Comparison of ENCODE assay signal across 14 cellular contexts in the genomic region with DNA sequence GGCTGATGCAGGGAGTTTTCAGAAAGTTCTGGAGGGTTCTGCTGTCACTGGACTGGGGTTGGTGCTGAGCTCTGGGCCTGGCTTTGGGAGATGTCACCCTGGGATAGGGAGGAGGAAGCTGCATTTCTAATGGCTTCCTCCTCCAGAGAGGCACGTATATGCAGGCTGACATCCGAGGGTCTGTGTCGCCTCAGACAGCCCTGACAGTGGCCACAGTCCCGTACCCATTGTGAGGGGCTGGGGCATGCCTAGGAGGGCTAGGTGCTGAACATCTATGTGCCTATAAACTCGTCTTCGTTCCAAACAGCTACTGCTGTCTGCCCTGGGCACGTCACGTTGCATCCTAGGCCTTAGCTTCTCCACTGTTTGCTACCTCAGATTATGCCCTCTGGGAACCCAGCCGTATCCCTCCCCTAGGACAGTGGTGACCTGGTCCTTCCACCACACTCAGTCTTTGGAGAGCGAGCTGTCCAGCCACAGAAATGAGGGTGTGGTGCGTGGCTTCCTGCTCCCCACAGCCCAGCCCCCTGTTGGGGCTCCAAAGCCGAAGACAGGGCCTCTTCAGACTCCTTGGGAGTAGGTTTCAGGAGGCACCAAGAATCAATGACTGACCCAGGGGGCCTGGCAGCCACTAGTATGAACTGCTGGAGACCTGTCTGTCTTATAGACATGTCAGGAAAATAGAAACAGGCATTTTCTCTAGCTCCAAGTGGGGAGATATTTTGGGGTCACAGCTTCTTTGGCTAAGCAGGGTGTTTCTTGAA. TPM values are rescaled to one million over a fixed set of nuclear protein-coding genes. Genes with fewer than 3 reads are reported as not detected.
DNase-seq lines count a peak whose midpoint lies in the region; FAIRE-seq and TF ChIP-seq lines count a peak whose summit lies in the region.
"Had no signal": no experiment of that assay in that cellular context is flagged by ENCODE, and none has a peak within 500 bp of the region (broad histone marks: within the 10 kb centered on the region; RNA-seq: fewer than 3 reads in every experiment).

No MANE protein-coding gene starts in this region.

- H3K9ac ChIP-seq in H1 (replicated peaks in 1 of 4; ENCODE audit: extremely low read depth in 1 of 4, low read depth in 3 of 4, low read length in 3 of 4) (no peak overlapping the region), neuronal stem cell (ENCODE audit: low read depth, low read length, poor library complexity) (no peak overlapping the region)
- H3K9ac ChIP-seq: KMS-11 had no signal

- H4K8ac ChIP-seq in H1 (ENCODE audit: extremely low read depth, insufficient read depth, low read length) (no peak overlapping the region), neuronal stem cell (ENCODE audit: low read depth, low read length) (no peak overlapping the region)

- TF ChIP-seq CTCF in H1 (IDR thresholded peaks at IDR 0.05; ENCODE audit: control extremely low read depth in 1 of 3, insufficient read depth in 1 of 3, low read depth in 1 of 3, low read length in 3 of 3) (no peak), BE2C (IDR thresholded peaks at IDR 0.05; ENCODE audit: low read depth, low read length) (no peak), progenitor cell of endocrine pancreas (IDR thresholded peaks at IDR 0.05; ENCODE audit: unreplicated experiment) (no peak)

- peaks cover 0 to 1% of the 10 kb centered on the region in 2 experiments for H4K20me1 ChIP-seq in H1 (replicated peaks in 1 of 2; ENCODE audit: control insufficient read depth in 1 of 2, insufficient read depth in 2 of 2, low read length in 2 of 2)

- no peak overlapping the region for H3K4me2 ChIP-seq in H1 (ENCODE audit: insufficient read depth in 1 of 2, low read depth in 2 of 2, low read length in 2 of 2)
- no peak overlapping the region for H3K4me2 ChIP-seq in neuronal stem cell (ENCODE audit: insufficient read depth, low read length, poor library complexity, severe bottlenecking)
- H3K4me2 ChIP-seq: KMS-11 had no signal

- H3K4me1 Mint-ChIP-seq in progenitor cell of endocrine pancreas (ENCODE audit: low read depth): peaks cover 5% of the 10 kb centered on the region

- peaks cover 8% of the 10 kb centered on the region for H3K27me3 Mint-ChIP-seq in progenitor cell of endocrine pancreas
- H3K27me3 Mint-ChIP-seq: CD4-positive, alpha-beta T cell had no signal

- 84% methylated on average over 11 of the region's 12 CpGs; no CpG with 5 or more reads in 1 of the 2 experiments for whole genome bisulfite sequencing in H1 (ENCODE audit: extremely low coverage in 1 of 2, insufficient coverage in 1 of 2, insufficient read length in 1 of 2, insufficient replicate concordance in 2 of 2, low coverage in 1 of 2, low lambda C conversion rate in 2 of 2, missing lambda C conversion rate in 1 of 2), 2 experiments
- no CpG with 5 or more reads among the region's 12 CpGs for WGBS in neuronal stem cell (ENCODE audit: extremely low coverage in 2 of 2, insufficient read length in 2 of 2, insufficient replicate concordance in 1 of 2), 2 donors

- H3K79me1 ChIP-seq in H1 (ENCODE audit: low read depth, low read length) (no peaks in the 10 kb centered on the region), neuronal stem cell (ENCODE audit: low read depth, low read length) (no peaks in the 10 kb centered on the region)

- no peak overlapping the region for H2BK15ac ChIP-seq in H1 (ENCODE audit: low read length)
- H2BK15ac ChIP-seq in neuronal stem cell (ENCODE audit: low read length): no peak overlapping the region

- POLR2A ChIA-PET in H1 (lab: Charles Lee; ENCODE audit: partially characterized antibody): interaction anchor here (1.3 kb wide), 1 partner anchor 14 kb away, joined by 3 read pairs; no protein-coding TSS in a partner anchor

- H2AFZ ChIP-seq in H1 (ENCODE audit: low read length) (no peak overlapping the region), neuronal stem cell (ENCODE audit: low read length) (no peak overlapping the region)

- H4K91ac ChIP-seq in H1 (replicated peaks; ENCODE audit: insufficient read length, low read length): no peak overlapping the region
- H4K91ac ChIP-seq in neuronal stem cell (ENCODE audit: low read depth, low read length, poor library complexity): no peak overlapping the region

- no peak overlapping the region for H3K4ac ChIP-seq in H1 (replicated peaks; ENCODE audit: insufficient read length, low read depth, low read length)
- H3K4ac ChIP-seq in neuronal stem cell (ENCODE audit: low read length): no peak overlapping the region

- no peaks in the 10 kb centered on the region for H3K23me2 ChIP-seq in H1 (ENCODE audit: low read depth, low read length)

- H3K36me3 ChIP-seq in H7 (replicated peaks; ENCODE audit: control insufficient read depth, insufficient read depth, low read length) (no peaks in the 10 kb centered on the region), H1 (ENCODE audit: control insufficient read depth in 2 of 4, insufficient read depth in 4 of 4, low read length in 3 of 4) (no peaks in the 10 kb centered on the region), neuronal stem cell (replicated peaks in 1 of 2; ENCODE audit: control insufficient read depth in 2 of 2, insufficient read depth in 2 of 2, low read length in 2 of 2) (peaks cover 0 to 5% of the 10 kb centered on the region in 2 donors), BE2C (no peaks in the 10 kb centered on the region)

- H3K23ac ChIP-seq in H1 (ENCODE audit: insufficient read length) (no peak overlapping the region), neuronal stem cell (ENCODE audit: low read depth, low read length, poor library complexity) (no peak overlapping the region)

- H3K56ac ChIP-seq in H1 (replicated peaks; ENCODE audit: insufficient read length, low read depth, low read length): no peak overlapping the region

- no peaks in the 10 kb centered on the region for H3K27me3 ChIP-seq in H7 (ENCODE audit: control insufficient read depth, insufficient read depth, low read length)
- H3K27me3 ChIP-seq in H1 (replicated peaks in 1 of 4; ENCODE audit: control insufficient read depth in 3 of 4, extremely low read depth in 1 of 4, insufficient read depth in 3 of 4, low read length in 3 of 4): no peaks in the 10 kb centered on the region
- H3K27me3 ChIP-seq in neuronal stem cell (ENCODE audit: control insufficient read depth in 3 of 3, insufficient read depth in 3 of 3, low read depth in 1 of 3, low read length in 3 of 3): no peaks in the 10 kb centered on the region
- no peaks in the 10 kb centered on the region for H3K27me3 ChIP-seq in BE2C

- TF ChIP-seq POLR2A in H1 (IDR thresholded peaks at IDR 0.05; ENCODE audit: control extremely low read depth in 1 of 2, low read depth in 2 of 2, low read length in 2 of 2): no peak

- H3K9me3 Mint-ChIP-seq in progenitor cell of endocrine pancreas (ENCODE audit: low read depth): no peaks in the 10 kb centered on the region
- H3K9me3 Mint-ChIP-seq: CD4-positive, alpha-beta T cell had no signal

- peak; percentile 17 for DNase-seq in 8988T
- DNase-seq in H7: peak; percentile 16
- DNase-seq in H1 (ENCODE audit: low read depth in 1 of 2, low spot score in 2 of 2): peak in 1 of 2 experiments; percentile 38
- no peak for DNase-seq in neuronal stem cell (ENCODE audit: low spot score)
- no peak for DNase-seq in activated CD8-positive, alpha-beta memory T cell treated with anti-CD3 and anti-CD28 coated beads for 24 hours
- DNase-seq in BE2C: no peak
- DNase-seq in DMS 273 (lab: John Stamatoyannopoulos, UW; ENCODE audit: unreplicated experiment): no peak
- DNase-seq in progenitor cell of endocrine pancreas (ENCODE audit: low spot score, unreplicated experiment): no peak
- DNase-seq: CD4-positive, alpha-beta T cell; NCI-H2029; NCI-H510A; NCI-H82; SHP77 had no signal

- H3K4me3 ChIP-seq in H7 (ENCODE audit: insufficient read depth, low read depth, low read length): no peak overlapping the region
- no peak overlapping the region for H3K4me3 ChIP-seq in H1 (ENCODE audit: extremely low read depth in 1 of 4, insufficient read depth in 2 of 4, low read depth in 3 of 4, low read length in 4 of 4)
- peak overlapping the region in 1 of 2 donors; percentile 12 for H3K4me3 ChIP-seq in neuronal stem cell (ENCODE audit: low read length in 2 of 2)
- no peak overlapping the region for H3K4me3 ChIP-seq in BE2C (ENCODE audit: low read depth, low read length)

- H3K14ac ChIP-seq in H1 (ENCODE audit: insufficient read length): no peak overlapping the region
- H3K14ac ChIP-seq in neuronal stem cell (ENCODE audit: low read length): peak overlapping the region; percentile 33

- TF ChIP-seq EP300 in H1 (IDR thresholded peaks at IDR 0.05; ENCODE audit: borderline replicate concordance in 1 of 2, low read depth in 2 of 2, low read length in 2 of 2): no peak

- TF ChIP-seq RAD21 in H1 (IDR thresholded peaks at IDR 0.05 in 1 of 2, conservative IDR thresholded peaks at IDR 0.05 in 1 of 2; ENCODE audit: low read depth in 2 of 2, low read length in 2 of 2): no peak

- H2BK5ac ChIP-seq in H1 (ENCODE audit: low read depth, low read length) (0 out of 2 replicates have a peak overlapping the region, but pooled peaks have one; percentile 30), neuronal stem cell (ENCODE audit: low read length) (peak overlapping the region; percentile 39)

- no peak overlapping the region for H4K5ac ChIP-seq in H1 (ENCODE audit: insufficient read length, low read depth, low read length)

- H2BK120ac ChIP-seq in H1 (replicated peaks; ENCODE audit: low read depth, low read length): no peak overlapping the region
- H2BK120ac ChIP-seq in neuronal stem cell (ENCODE audit: low read depth, low read length): no peak overlapping the region

- no peaks in the 10 kb centered on the region for H3K79me2 ChIP-seq in H1 (ENCODE audit: control insufficient read depth in 1 of 2, insufficient read depth in 2 of 2, low read length in 2 of 2)

- H3K18ac ChIP-seq in H1 (ENCODE audit: extremely low read depth, low read length): no peak overlapping the region
- H3K18ac ChIP-seq in neuronal stem cell (ENCODE audit: low read length): no peak overlapping the region

- peaks cover 0 to 2% (median 0%) of the 10 kb centered on the region in 4 experiments; a peak in 1 of 7 replicates for H3K4me1 ChIP-seq in H1 (replicated peaks in 1 of 4; ENCODE audit: control insufficient read depth in 3 of 4, insufficient read depth in 4 of 4, low read length in 3 of 4)
- peaks cover 19 to 20% of the 10 kb centered on the region in 2 donors for H3K4me1 ChIP-seq in neuronal stem cell (ENCODE audit: control insufficient read depth in 2 of 2, insufficient read depth in 1 of 2, low read depth in 1 of 2, low read length in 2 of 2)
- peaks cover 10% of the 10 kb centered on the region; the same call in 1 of the 2 replicates for H3K4me1 ChIP-seq in BE2C

- no peak overlapping the region for H3K4me3 Mint-ChIP-seq in progenitor cell of endocrine pancreas (ENCODE audit: low read depth)
- H3K4me3 Mint-ChIP-seq: CD4-positive, alpha-beta T cell had no signal

- H2AK5ac ChIP-seq in H1 (ENCODE audit: low read depth, low read length) (no peak overlapping the region), neuronal stem cell (ENCODE audit: low read depth, low read length) (no peak overlapping the region)

- CTCF ChIA-PET in H1 (lab: Charles Lee; ENCODE audit: partially characterized antibody): interaction anchor here (0.7 to 2.0 kb wide), 3 partner anchors 13 to 40 kb away, joined by 3 to 8 read pairs (median 4); no protein-coding TSS in a partner anchor

- no peak overlapping the region for H3K27ac Mint-ChIP-seq in progenitor cell of endocrine pancreas
- H3K27ac Mint-ChIP-seq: CD4-positive, alpha-beta T cell had no signal

- H3K36me3 Mint-ChIP-seq in progenitor cell of endocrine pancreas (ENCODE audit: insufficient read depth): no peaks in the 10 kb centered on the region

- H2BK12ac ChIP-seq in H1 (ENCODE audit: low read depth, low read length) (no peak overlapping the region), neuronal stem cell (ENCODE audit: low read length) (no peak overlapping the region)

- no peak for FAIRE-seq in H1 (lab: Jason Lieb, UNC)

- no peaks in the 10 kb centered on the region for H3K9me3 ChIP-seq in H1 (ENCODE audit: insufficient read depth in 2 of 2, low read depth in 1 of 2, low read length in 1 of 2)
- no peaks in the 10 kb centered on the region for H3K9me3 ChIP-seq in neuronal stem cell (replicated peaks in 1 of 2; ENCODE audit: control insufficient read depth in 2 of 2, insufficient read depth in 1 of 2, low read depth in 1 of 2, low read length in 2 of 2)
- no peaks in the 10 kb centered on the region for H3K9me3 ChIP-seq in BE2C

- no peak overlapping the region for H2BK20ac ChIP-seq in H1 (ENCODE audit: low read length)

- H3K27ac ChIP-seq in H1 (ENCODE audit: low read depth, low read length): no peak overlapping the region
- H3K27ac ChIP-seq in neuronal stem cell (replicated peaks; ENCODE audit: low read length): no peak overlapping the region
- H3K27ac ChIP-seq: KMS-11 had no signal

RNA-seq across cellular contexts. Expression of a gene that starts 26.4 kb away (rescaled TPM):
- 0.85 and 1.1 TPM in 2 replicates for total RNA-seq in H7 (2014; rRNA removed; shearing (Covaris generic))
- 4.7 and 4.9 TPM in 2 replicates for total RNA-seq in H1 (2021; fragmentation: NEBNext Ultra II Directional; extraction: Animal tissue kit (Norgen Biotek cat#: 25700))
- polyA plus RNA-seq in H1 (2011; rRNA removed): 1.7 and 2.3 TPM in 2 replicates
- polyA plus RNA-seq in H1 (2011; cell fraction: cytosol; rRNA removed): 1.4 TPM
- polyA plus RNA-seq in H1 (2011; cell fraction: nucleus; rRNA removed): 3.5 TPM
- polyA plus RNA-seq in H1 (2012, experiment 1 of 2): 1.7 to 2.6 TPM (median 2.4 TPM) in 4 replicates
- polyA plus RNA-seq in H1 (2012, experiment 2 of 2): 2.0 TPM
- 5.1 TPM for polyA plus RNA-seq in H1 (2013, experiment 1 of 2)
- polyA plus RNA-seq in H1 (2013, experiment 2 of 2): 4.3 TPM
- 3.4 and 3.8 TPM in 2 replicates for polyA minus RNA-seq in H1 (2011; rRNA and poly(A)+ RNA removed)
- 2.5 TPM for polyA minus RNA-seq in H1 (2011; cell fraction: cytosol; rRNA and poly(A)+ RNA removed)
- polyA minus RNA-seq in H1 (2011; cell fraction: nucleus; rRNA and poly(A)+ RNA removed): 2.1 TPM
- polyA plus RNA-seq in neuronal stem cell (2013, experiment 1 of 2): 0.61 TPM
- polyA plus RNA-seq in neuronal stem cell (2013, experiment 2 of 2): 0.65 TPM
- polyA plus RNA-seq in BE2C (2012; ENCODE audit: insufficient read depth, insufficient read length, low read depth): 0.99 TPM
- total RNA-seq in progenitor cell of endocrine pancreas: 1.2 TPM in 2 replicates

RNA-seq across cellular contexts. Expression of a gene that starts 46.4 kb away (rescaled TPM):
- total RNA-seq in H7 (2014; rRNA removed; shearing (Covaris generic)): 1.6 TPM in 2 replicates
- total RNA-seq in H1 (2021; fragmentation: NEBNext Ultra II Directional; extraction: Animal tissue kit (Norgen Biotek cat#: 25700)): 15.5 and 16.6 TPM in 2 replicates
- polyA plus RNA-seq in H1 (2011; rRNA removed): 9.3 and 11.1 TPM in 2 replicates
- 10.5 TPM for polyA plus RNA-seq in H1 (2011; cell fraction: cytosol; rRNA removed)
- 13.6 TPM for polyA plus RNA-seq in H1 (2011; cell fraction: nucleus; rRNA removed)
- 11.6 to 13.7 TPM (median 13.3 TPM) in 4 replicates for polyA plus RNA-seq in H1 (2012, experiment 1 of 2)
- polyA plus RNA-seq in H1 (2012, experiment 2 of 2): 15.3 TPM
- polyA plus RNA-seq in H1 (2013, experiment 1 of 2): 14.9 TPM
- polyA plus RNA-seq in H1 (2013, experiment 2 of 2): 14.2 TPM
- polyA minus RNA-seq in H1 (2011; rRNA and poly(A)+ RNA removed): 8.3 and 9.9 TPM in 2 replicates
- polyA minus RNA-seq in H1 (2011; cell fraction: cytosol; rRNA and poly(A)+ RNA removed): 10.7 TPM
- 5.7 TPM for polyA minus RNA-seq in H1 (2011; cell fraction: nucleus; rRNA and poly(A)+ RNA removed)
- polyA plus RNA-seq in neuronal stem cell (2013, experiment 1 of 2): 0.13 TPM
- 0.10 TPM for polyA plus RNA-seq in neuronal stem cell (2013, experiment 2 of 2)
- not detected for polyA plus RNA-seq in BE2C (2012; ENCODE audit: insufficient read depth, insufficient read length, low read depth)
- 0.22 and 0.40 TPM in 2 replicates for total RNA-seq in progenitor cell of endocrine pancreas
- total RNA-seq: CD4-positive, alpha-beta T cell had no signal

Comparison
In these comparisons a context has a peak if more than half of its experiments do, and no peak if none do; other contexts are left out.
1. DNase-seq: peak in 8988T (single experiment) and H7 (single experiment); none in neuronal stem cell (single experiment), activated CD8-positive, alpha-beta memory T cell treated with anti-CD3 and anti-CD28 coated beads for 24 hours (single experiment), BE2C (single experiment), DMS 273 (single experiment) and progenitor cell of endocrine pancreas (single experiment).